In genomic region chr7:136278057-136278456, GRCh38 we compare ENCODE assay signal across 28 cellular contexts.
DNase-seq lines count a peak whose midpoint lies in the region; ATAC-seq, FAIRE-seq and TF ChIP-seq lines count a peak whose summit lies in the region.
"Had no signal": no experiment of that assay in that cellular context is flagged by ENCODE, and none has a peak within 500 bp of the region (broad histone marks: within the 10 kb centered on the region; RNA-seq: fewer than 3 reads in every experiment).

No MANE protein-coding gene starts in this region.

- in situ Hi-C loops in GM13977 (cut with MboI; ENCODE audit: low pct_unique_long_range_greater_than_20kb, low sequenced_read_pairs, unreplicated experiment), result no loop called here

- POLR2A ChIA-PET in activated CD4-positive, alpha-beta memory T cell treated with anti-CD3 and anti-CD28 coated beads for 36 hours (lab: Charles Lee), result no interaction called here

- H3K27me3 Mint-ChIP-seq in activated CD4-positive, alpha-beta memory T cell treated with anti-CD3 and anti-CD28 coated beads for 36 hours, result no peaks in the 10 kb centered on the region
- H3K27me3 Mint-ChIP-seq: CD8-positive, alpha-beta memory T cell had no signal

- H3K9me3 Mint-ChIP-seq in activated CD4-positive, alpha-beta memory T cell treated with anti-CD3 and anti-CD28 coated beads for 36 hours, result no peaks in the 10 kb centered on the region

- H3K36me3 Mint-ChIP-seq in activated CD4-positive, alpha-beta memory T cell treated with anti-CD3 and anti-CD28 coated beads for 36 hours, result no peaks in the 10 kb centered on the region
- H3K36me3 Mint-ChIP-seq: CD14-positive monocyte had no signal

- no peak overlapping the region for H3K27ac Mint-ChIP-seq in activated CD4-positive, alpha-beta memory T cell treated with anti-CD3 and anti-CD28 coated beads for 36 hours
- H3K27ac Mint-ChIP-seq: CD14-positive monocyte; CD8-positive, alpha-beta memory T cell had no signal

- ATAC-seq in pancreas, result peak; percentile 74 to 87 (median 84)
- ATAC-seq: SK-N-SH treated with all-trans-retinoic acid at 6 μM for 48 hours had no signal

- no peak overlapping the region for H3K4me3 Mint-ChIP-seq in activated CD4-positive, alpha-beta memory T cell treated with anti-CD3 and anti-CD28 coated beads for 36 hours
- H3K4me3 Mint-ChIP-seq: CD14-positive monocyte; CD8-positive, alpha-beta memory T cell had no signal

- H3K36me3 ChIP-seq in pancreas, result no peaks in the 10 kb centered on the region
- H3K36me3 ChIP-seq: BE2C, Peyer's patch had no signal

- no peaks in the 10 kb centered on the region for H3K27me3 ChIP-seq in pancreas
- H3K27me3 ChIP-seq: BE2C, Peyer's patch had no signal

- H3K27ac ChIP-seq in epithelial cell of prostate (no peak overlapping the region), pancreas (peak overlapping the region; percentile 14 to 66 (median 56))
- H3K27ac ChIP-seq: KMS-11, Peyer's patch had no signal

- FAIRE-seq in pancreas (lab: Jason Lieb, UNC), result no peak
- FAIRE-seq: GM12891, H1 had no signal

- H3K4me1 ChIP-seq in pancreas, result no peaks in the 10 kb centered on the region
- H3K4me1 ChIP-seq: BE2C, Peyer's patch had no signal

- CTCF ChIA-PET in activated CD4-positive, alpha-beta memory T cell treated with anti-CD3 and anti-CD28 coated beads for 36 hours (lab: Charles Lee), result no interaction called here

- peak; percentile 94 for DNase-seq in COLO829 (ENCODE audit: low spot score)
- peak; percentile 36 for DNase-seq in RPMI7951 (ENCODE audit: low read depth)
- peak; percentile 34 for DNase-seq in epithelial cell of prostate (ENCODE audit: low read depth, low spot score)
- DNase-seq in pancreas, result peak in 2 of 6 donors; percentile 10
- no peak for DNase-seq in GM13977 (ENCODE audit: low spot score)
- no peak for DNase-seq in activated CD4-positive, alpha-beta memory T cell treated with anti-CD3 and anti-CD28 coated beads for 36 hours
- no peak for DNase-seq in NK-92 (lab: John Stamatoyannopoulos, UW; ENCODE audit: unreplicated experiment)
- DNase-seq: 8988T; ACHN; BE2C; Calu3; CD8-positive, alpha-beta memory T cell; DMS79 treated with DMSO at 0.1 percent for 48 hours; GF-D8; HCEC 1CT; IMR-90; NCI-H1092; NCI-H146; NCI-H1930; NCI-H2107; NCI-H526 treated with DMSO at 0.1 percent for 48 hours; Peyer's patch; SIG-M5 had no signal

- intact Hi-C loops in pancreas (cut with DNase I), result no loop called here
- intact Hi-C loops in activated CD4-positive, alpha-beta memory T cell treated with anti-CD3 and anti-CD28 coated beads for 36 hours (cut with micrococcal nuclease), result no loop called here

- TF ChIP-seq CTCF in pancreas (IDR thresholded peaks at IDR 0.05) (no peak), GM13977 (IDR thresholded peaks at IDR 0.05; ENCODE audit: extremely low read depth, insufficient read depth, missing control alignments) (no peak)

- no peaks in the 10 kb centered on the region for H3K9me3 ChIP-seq in pancreas
- H3K9me3 ChIP-seq: BE2C had no signal

- H3K4me1 Mint-ChIP-seq in activated CD4-positive, alpha-beta memory T cell treated with anti-CD3 and anti-CD28 coated beads for 36 hours (ENCODE audit: low read depth), result no peaks in the 10 kb centered on the region
- H3K4me1 Mint-ChIP-seq: CD14-positive monocyte; CD8-positive, alpha-beta memory T cell had no signal

- 11 to 17% methylated on average over 2 of the region's 2 CpGs for WGBS in pancreas, 2 donors

- no peak overlapping the region for H3K4me3 ChIP-seq in pancreas
- H3K4me3 ChIP-seq: Peyer's patch had no signal

Comparison
In these comparisons a context has a peak if more than half of its experiments do, and no peak if none do; other contexts are left out.
1. DNase-seq: peak in COLO829 (single experiment), RPMI7951 (single experiment) and epithelial cell of prostate (single experiment); none in GM13977 (single experiment), activated CD4-positive, alpha-beta memory T cell treated with anti-CD3 and anti-CD28 coated beads for 36 hours (single experiment) and NK-92 (single experiment).